Comparison of ENCODE assay signal across 19 cellular contexts in genomic region chr13:46334008-46334407, GRCh38. TPM values are rescaled to one million over a fixed set of nuclear protein-coding genes. Genes with fewer than 3 reads are reported as not detected.
DNase-seq lines count a peak whose midpoint lies in the region; ATAC-seq and TF ChIP-seq lines count a peak whose summit lies in the region.
"Had no signal": no experiment of that assay in that cellular context is flagged by ENCODE, and none has a peak within 500 bp of the region (broad histone marks: within the 10 kb centered on the region; RNA-seq: fewer than 3 reads in every experiment).

No MANE protein-coding gene starts in this region.

- peaks cover 51 to 70% of the 10 kb centered on the region in 2 donors for H3K4me1 Mint-ChIP-seq in natural killer cell treated with Interleukin-12 subunit alpha and Interleukin-12 subunit beta and Interleukin-15 and Interleukin-18, amount 100 ng/mL, for 72 hours (ENCODE audit: low read depth in 2 of 2)
- H3K4me1 Mint-ChIP-seq in natural killer cell (peaks cover 19 to 20% of the 10 kb centered on the region in 2 donors), activated B cell treated with CpG ODN at 0.5 μM for 24 hours (peaks cover 48% of the 10 kb centered on the region)
- peaks cover 62% of the 10 kb centered on the region for H3K4me1 Mint-ChIP-seq in stimulated activated naive CD8-positive, alpha-beta T cell treated with anti-CD3 and anti-CD28 coated beads, Interleukin-15, amount 100 ng/mL, for 72 hours

- peaks cover 4% of the 10 kb centered on the region for H3K9me3 Mint-ChIP-seq in natural killer cell treated with Interleukin-12 subunit alpha and Interleukin-12 subunit beta and Interleukin-15 and Interleukin-18, amount 100 ng/mL, for 72 hours
- H3K9me3 Mint-ChIP-seq in natural killer cell (peaks cover 2 to 3% of the 10 kb centered on the region in 2 donors), activated B cell treated with CpG ODN at 0.5 μM for 24 hours (peaks cover 7% of the 10 kb centered on the region)
- peaks cover 14 to 18% of the 10 kb centered on the region in 2 donors for H3K9me3 Mint-ChIP-seq in stimulated activated naive CD8-positive, alpha-beta T cell treated with anti-CD3 and anti-CD28 coated beads, Interleukin-15, amount 100 ng/mL, for 72 hours

- H3K36me3 ChIP-seq in Loucy (ENCODE audit: insufficient read depth, low read length) (no peaks in the 10 kb centered on the region), heart right ventricle (no peaks in the 10 kb centered on the region)

- H3K9me2 ChIP-seq in Loucy (replicated peaks; ENCODE audit: low read depth, low read length), result no peaks in the 10 kb centered on the region

- no peaks in the 10 kb centered on the region for H3K79me2 ChIP-seq in Loucy (ENCODE audit: insufficient read depth, low read length)
- H3K79me2 ChIP-seq: parathyroid adenoma had no signal

- DNase-seq in natural killer cell treated with Interleukin-12 subunit alpha and Interleukin-12 subunit beta and Interleukin-15 and Interleukin-18, amount 100 ng/mL, for 72 hours (ENCODE audit: low spot score), result no peak
- no peak for DNase-seq in natural killer cell
- no peak for DNase-seq in activated B cell treated with CpG ODN at 0.5 μM for 24 hours
- no peak for DNase-seq in stimulated activated naive CD8-positive, alpha-beta T cell treated with anti-CD3 and anti-CD28 coated beads, Interleukin-15, amount 100 ng/mL, for 72 hours
- DNase-seq in DMS153 treated with DMSO at 0.1 percent for 48 hours (lab: John Stamatoyannopoulos, UW; ENCODE audit: unreplicated experiment), result no peak
- DNase-seq in heart right ventricle, result no peak
- DNase-seq: activated CD4-positive, alpha-beta memory T cell treated with anti-CD3 and anti-CD28 coated beads, Interleukin-2, amount 10 ng/mL, durations not matched to agents 7 days and 5 days; activated naive CD4-positive, alpha-beta T cell treated with anti-CD3 and anti-CD28 coated beads for 36 hours; dorsolateral prefrontal cortex; GF-D8; hypothalamus; left cardiac atrium; NCI-H2029 had no signal

- H3K4me2 ChIP-seq in Loucy (ENCODE audit: low read depth, low read length, poor library complexity, severe bottlenecking), result peak overlapping the region; percentile 26

- no peaks in the 10 kb centered on the region for H3K27me3 ChIP-seq in Loucy (ENCODE audit: insufficient read depth, low read length, poor library complexity, severe bottlenecking)
- peaks cover 0 to 7% (median 0%) of the 10 kb centered on the region in 7 donors for H3K27me3 ChIP-seq in heart right ventricle

- H3K4me3 ChIP-seq in Loucy (ENCODE audit: low read length, poor library complexity, severe bottlenecking) (no peak overlapping the region), heart right ventricle (no peak overlapping the region)
- H3K4me3 ChIP-seq: dorsolateral prefrontal cortex, skin epidermis had no signal

- H3K4me1 ChIP-seq in Loucy (ENCODE audit: insufficient read depth, low read length, poor library complexity, severe bottlenecking) (peaks cover 39% of the 10 kb centered on the region), heart right ventricle (peaks cover 0 to 20% (median 0%) of the 10 kb centered on the region in 9 donors)
- H3K4me1 ChIP-seq: parathyroid adenoma had no signal

- peak overlapping the region; percentile 70 for H3K4me3 Mint-ChIP-seq in natural killer cell treated with Interleukin-12 subunit alpha and Interleukin-12 subunit beta and Interleukin-15 and Interleukin-18, amount 100 ng/mL, for 72 hours
- H3K4me3 Mint-ChIP-seq in natural killer cell, result no peak overlapping the region
- H3K4me3 Mint-ChIP-seq in activated B cell treated with CpG ODN at 0.5 μM for 24 hours, result no peak overlapping the region
- no peak overlapping the region for H3K4me3 Mint-ChIP-seq in stimulated activated naive CD8-positive, alpha-beta T cell treated with anti-CD3 and anti-CD28 coated beads, Interleukin-15, amount 100 ng/mL, for 72 hours
- H3K4me3 Mint-ChIP-seq: activated CD4-positive, alpha-beta memory T cell treated with anti-CD3 and anti-CD28 coated beads, Interleukin-2, amount 10 ng/mL, durations not matched to agents 7 days and 5 days; activated naive CD4-positive, alpha-beta T cell treated with anti-CD3 and anti-CD28 coated beads for 36 hours; stimulated activated naive CD8-positive, alpha-beta T cell treated with anti-CD3 and anti-CD28 coated beads, Interleukin-15, Interleukin-2, amounts not matched to agents 100 ng/mL and 50 ng/mL, for 24 hours had no signal

- no peak for TF ChIP-seq CTCF in natural killer cell (IDR thresholded peaks at IDR 0.05)
- TF ChIP-seq CTCF in Loucy (conservative IDR thresholded peaks at IDR 0.05; ENCODE audit: low read length), result no peak
- TF ChIP-seq CTCF in activated B cell treated with CpG ODN at 0.5 μM for 24 hours (IDR thresholded peaks at IDR 0.05), result no peak
- no peak for TF ChIP-seq CTCF in heart right ventricle (IDR thresholded peaks at IDR 0.05)

- H3K9ac ChIP-seq in Loucy (ENCODE audit: low read depth, low read length, poor library complexity, severe bottlenecking), result no peak overlapping the region
- H3K9ac ChIP-seq: parathyroid adenoma had no signal

- H3K9me3 ChIP-seq in Loucy (ENCODE audit: insufficient read depth, low read depth, low read length), result no peaks in the 10 kb centered on the region
- peaks cover 0 to 12% (median 0%) of the 10 kb centered on the region in 11 donors for H3K9me3 ChIP-seq in heart right ventricle

- intact Hi-C loops in natural killer cell (cut with micrococcal nuclease), result no loop called here
- intact Hi-C loops in activated B cell treated with CpG ODN at 0.5 μM for 24 hours (cut with micrococcal nuclease), result no loop called here
- intact Hi-C loops in heart right ventricle (cut with DNase I), result no loop called here

- H3K27me3 Mint-ChIP-seq in natural killer cell treated with Interleukin-12 subunit alpha and Interleukin-12 subunit beta and Interleukin-15 and Interleukin-18, amount 100 ng/mL, for 72 hours, result peaks cover 3 to 7% of the 10 kb centered on the region in 2 donors
- H3K27me3 Mint-ChIP-seq in natural killer cell (ENCODE audit: low read depth in 2 of 2), result peaks cover 0 to 7% of the 10 kb centered on the region in 2 donors
- H3K27me3 Mint-ChIP-seq in activated B cell treated with CpG ODN at 0.5 μM for 24 hours, result no peaks in the 10 kb centered on the region
- H3K27me3 Mint-ChIP-seq in stimulated activated naive CD8-positive, alpha-beta T cell treated with anti-CD3 and anti-CD28 coated beads, Interleukin-15, amount 100 ng/mL, for 72 hours, result no peaks in the 10 kb centered on the region
- H3K27me3 Mint-ChIP-seq: stimulated activated naive CD8-positive, alpha-beta T cell treated with anti-CD3 and anti-CD28 coated beads, Interleukin-15, Interleukin-2, amounts not matched to agents 100 ng/mL and 50 ng/mL, for 24 hours had no signal

- H3K36me3 Mint-ChIP-seq in natural killer cell treated with Interleukin-12 subunit alpha and Interleukin-12 subunit beta and Interleukin-15 and Interleukin-18, amount 100 ng/mL, for 72 hours, result peaks cover 15% of the 10 kb centered on the region
- H3K36me3 Mint-ChIP-seq in natural killer cell (no peaks in the 10 kb centered on the region), activated B cell treated with CpG ODN at 0.5 μM for 24 hours (ENCODE audit: low read depth) (peaks cover 27% of the 10 kb centered on the region)

- POLR2A ChIA-PET in activated B cell treated with CpG ODN at 0.5 μM for 24 hours (lab: Charles Lee), result interaction anchor here (0.9 kb wide), 1 partner anchor 15 kb away, joined by 3 read pairs; no protein-coding TSS in a partner anchor

- H3K27ac ChIP-seq in heart right ventricle, result no peak overlapping the region
- H3K27ac ChIP-seq: dorsolateral prefrontal cortex, parathyroid adenoma, RWPE1, skin epidermis had no signal

- WGBS in heart right ventricle, 2 donors, result 63 to 66% methylated on average over 5 of the region's 5 CpGs

- peak overlapping the region; percentile 79 to 81 for H3K27ac Mint-ChIP-seq in natural killer cell treated with Interleukin-12 subunit alpha and Interleukin-12 subunit beta and Interleukin-15 and Interleukin-18, amount 100 ng/mL, for 72 hours
- H3K27ac Mint-ChIP-seq in natural killer cell (no peak overlapping the region), activated B cell treated with CpG ODN at 0.5 μM for 24 hours (peak overlapping the region; percentile 57)
- no peak overlapping the region for H3K27ac Mint-ChIP-seq in stimulated activated naive CD8-positive, alpha-beta T cell treated with anti-CD3 and anti-CD28 coated beads, Interleukin-15, amount 100 ng/mL, for 72 hours
- H3K27ac Mint-ChIP-seq: activated CD4-positive, alpha-beta memory T cell treated with anti-CD3 and anti-CD28 coated beads, Interleukin-2, amount 10 ng/mL, durations not matched to agents 7 days and 5 days; activated naive CD4-positive, alpha-beta T cell treated with anti-CD3 and anti-CD28 coated beads for 36 hours; stimulated activated naive CD8-positive, alpha-beta T cell treated with anti-CD3 and anti-CD28 coated beads, Interleukin-15, Interleukin-2, amounts not matched to agents 100 ng/mL and 50 ng/mL, for 24 hours had no signal

- H3F3A ChIP-seq in Loucy (ENCODE audit: low read depth), result no peaks in the 10 kb centered on the region

- ATAC-seq in natural killer cell treated with Interleukin-12 subunit alpha and Interleukin-12 subunit beta and Interleukin-15 and Interleukin-18, amount 100 ng/mL, for 72 hours, result peak; percentile 20 to 62
- ATAC-seq in natural killer cell, result no peak
- peak; percentile 35 for ATAC-seq in activated B cell treated with CpG ODN at 0.5 μM for 24 hours (ENCODE audit: low read depth)
- ATAC-seq in stimulated activated naive CD8-positive, alpha-beta T cell treated with anti-CD3 and anti-CD28 coated beads, Interleukin-15, amount 100 ng/mL, for 72 hours, result peak; percentile 49
- ATAC-seq in heart right ventricle, result no peak
- no peak for ATAC-seq in HG03045 (IDR thresholded peaks at IDR 0.05; ENCODE audit: unreplicated experiment)
- ATAC-seq: left cardiac atrium had no signal

- no peaks in the 10 kb centered on the region for H4K20me1 ChIP-seq in Loucy (ENCODE audit: insufficient read depth, low read length, poor library complexity, severe bottlenecking)

- H2AFZ ChIP-seq in Loucy (ENCODE audit: low read length), result no peak overlapping the region
- H2AFZ ChIP-seq: parathyroid adenoma had no signal

- CTCF ChIA-PET in activated B cell treated with CpG ODN at 0.5 μM for 24 hours (lab: Charles Lee), result interaction anchor here (1.2 to 1.3 kb wide), 3 partner anchors 13 to 174 kb away, joined by 3 to 5 read pairs (median 3); no protein-coding TSS in a partner anchor

RNA-seq across cellular contexts. Expression of gene RUBCNL, which starts 53.0 kb away (rescaled TPM):
- total RNA-seq in natural killer cell treated with Interleukin-12 subunit alpha and Interleukin-12 subunit beta and Interleukin-15 and Interleukin-18, amount 100 ng/mL, for 72 hours, result 1 to 10 TPM; 2.0 to 3.0 TPM
- total RNA-seq in natural killer cell (1 to 10 TPM; 1.6 to 2.3 (median 2.1) TPM), activated B cell treated with CpG ODN at 0.5 μM for 24 hours (133 and 168 TPM in 2 replicates), heart right ventricle (1 to 10 TPM in 3 of 10 donors, under 1 TPM in 7; 0.26 to 2.8 (median 0.66) TPM)
- polyA plus RNA-seq in heart right ventricle, result under 1 TPM; 0.17 to 0.59 TPM
- total RNA-seq: activated CD4-positive, alpha-beta memory T cell treated with anti-CD3 and anti-CD28 coated beads, Interleukin-2, amount 10 ng/mL, durations not matched to agents 7 days and 5 days had no signal

Comparison
In these comparisons a context has a peak if more than half of its experiments do, and no peak if none do; other contexts are left out.
1. ATAC-seq: peak in natural killer cell treated with Interleukin-12 subunit alpha and Interleukin-12 subunit beta and Interleukin-15 and Interleukin-18, amount 100 ng/mL, for 72 hours (2 of 2), activated B cell treated with CpG ODN at 0.5 μM for 24 hours (single experiment) and stimulated activated naive CD8-positive, alpha-beta T cell treated with anti-CD3 and anti-CD28 coated beads, Interleukin-15, amount 100 ng/mL, for 72 hours (single experiment); none in natural killer cell (0 of 3), heart right ventricle (0 of 8) and HG03045 (single experiment).
2. H3K27ac Mint-ChIP-seq: peak in natural killer cell treated with Interleukin-12 subunit alpha and Interleukin-12 subunit beta and Interleukin-15 and Interleukin-18, amount 100 ng/mL, for 72 hours (2 of 2) and activated B cell treated with CpG ODN at 0.5 μM for 24 hours (single experiment); none in natural killer cell (0 of 2) and stimulated activated naive CD8-positive, alpha-beta T cell treated with anti-CD3 and anti-CD28 coated beads, Interleukin-15, amount 100 ng/mL, for 72 hours (0 of 2).
3. RNA of gene RUBCNL, which starts 53.0 kb away (total RNA-seq): 133 to 168 TPM in activated B cell treated with CpG ODN at 0.5 μM for 24 hours; 2.0 to 3.0 TPM in natural killer cell treated with Interleukin-12 subunit alpha and Interleukin-12 subunit beta and Interleukin-15 and Interleukin-18, amount 100 ng/mL, for 72 hours, 1.6 to 2.3 TPM in natural killer cell and 0.26 to 2.8 TPM in heart right ventricle; every median in the first group is over 10 times any median in the second.